Comparison of ENCODE assay signal across 13 cellular contexts in the genomic region with DNA sequence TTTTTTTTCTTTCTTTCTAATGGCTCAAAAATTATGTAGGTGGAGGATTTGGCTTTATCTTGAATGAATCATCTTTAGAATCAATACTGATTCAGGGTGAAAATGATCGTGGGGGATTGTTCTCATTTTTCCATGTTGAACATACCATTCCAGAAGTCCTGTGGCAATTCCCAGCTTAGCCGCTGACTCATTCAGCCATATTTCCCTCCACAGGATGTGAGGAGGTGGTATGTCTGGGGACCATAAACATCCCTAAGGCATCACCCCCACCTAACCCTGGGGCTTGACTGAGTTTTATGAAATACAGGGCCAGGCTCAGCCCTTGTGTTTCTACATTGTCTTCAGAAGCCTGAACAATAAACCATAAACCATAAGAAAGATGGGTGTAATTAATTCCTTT.
DNase-seq lines count a peak whose midpoint lies in the region; ATAC-seq and TF ChIP-seq lines count a peak whose summit lies in the region.
"Had no signal": no experiment of that assay in that cellular context is flagged by ENCODE, and none has a peak within 500 bp of the region (broad histone marks: within the 10 kb centered on the region; RNA-seq: fewer than 3 reads in every experiment).

No MANE protein-coding gene starts in this region.

- in situ Hi-C loops in brain microvascular endothelial cell (cut with HindIII; ENCODE audit: low pct_ligation_motif_present, low sequenced_read_pairs) = no loop called here

- no peak overlapping the region for H2AFZ ChIP-seq in ACC112 (ENCODE audit: low read length, unreplicated experiment)

- 0 out of 2 replicates have a peak, but pooled peaks cover 2% of the 10 kb centered on the region for H3K36me3 ChIP-seq in ACC112 (ENCODE audit: insufficient read depth, low read length)
- H3K36me3 ChIP-seq in brain microvascular endothelial cell (replicated peaks) = no peaks in the 10 kb centered on the region
- H3K36me3 ChIP-seq in kidney epithelial cell (ENCODE audit: control insufficient read depth, insufficient read depth, low read length) = no peaks in the 10 kb centered on the region
- H3K36me3 ChIP-seq in colonic mucosa = no peaks in the 10 kb centered on the region
- no peaks in the 10 kb centered on the region for H3K36me3 ChIP-seq in suprapubic skin
- H3K36me3 ChIP-seq: BLaER1 treated with 17β-estradiol and CSF1 and Interleukin-3, amounts not matched to agents 10 nM and 100 nM had no signal

- DNase-seq in HS-27A (ENCODE audit: low read depth) = peak; percentile 84
- peak; percentile 99 for DNase-seq in brain microvascular endothelial cell
- peak; percentile 74 for DNase-seq in kidney epithelial cell (ENCODE audit: low read depth)
- DNase-seq in OCI-M1 (lab: John Stamatoyannopoulos, UW) = no peak
- DNase-seq in colonic mucosa = no peak
- DNase-seq in suprapubic skin (ENCODE audit: low spot score in 2 of 2) = no peak
- DNase-seq: activated CD8-positive, alpha-beta memory T cell treated with anti-CD3 and anti-CD28 coated beads for 24 hours; activated naive CD8-positive, alpha-beta T cell treated with anti-CD3 and anti-CD28 coated beads, Interleukin-2, amount 50 U/mL, for 24 hours; H9; left ventricle myocardium superior had no signal

- H3K27me3 ChIP-seq in ACC112 (ENCODE audit: insufficient read depth, low read length) (no peaks in the 10 kb centered on the region), brain microvascular endothelial cell (replicated peaks) (no peaks in the 10 kb centered on the region), kidney epithelial cell (ENCODE audit: control insufficient read depth, insufficient read depth, low read length) (no peaks in the 10 kb centered on the region), colonic mucosa (no peaks in the 10 kb centered on the region), suprapubic skin (no peaks in the 10 kb centered on the region)
- H3K27me3 ChIP-seq: BLaER1 treated with 17β-estradiol and CSF1 and Interleukin-3, amounts not matched to agents 10 nM and 100 nM had no signal

- no peak for TF ChIP-seq EP300 in suprapubic skin (IDR thresholded peaks at IDR 0.05)

- H3K27ac ChIP-seq in ACC112 (ENCODE audit: low read depth, low read length) = peak overlapping the region; percentile 98
- H3K27ac ChIP-seq in brain microvascular endothelial cell = peak overlapping the region; percentile 98
- no peak overlapping the region for H3K27ac ChIP-seq in colonic mucosa
- no peak overlapping the region for H3K27ac ChIP-seq in suprapubic skin
- H3K27ac ChIP-seq: BLaER1 treated with 17β-estradiol and CSF1 and Interleukin-3, amounts not matched to agents 10 nM and 100 nM had no signal

- no peak overlapping the region for H3K9ac ChIP-seq in colonic mucosa (ENCODE audit: low read depth in 2 of 2, low read length in 2 of 2)
- H3K9ac ChIP-seq: BLaER1 treated with 17β-estradiol and CSF1 and Interleukin-3, amounts not matched to agents 10 nM and 100 nM had no signal

- H3K4me3 ChIP-seq in ACC112 (ENCODE audit: low read depth, low read length) (peak overlapping the region; percentile 19; the same call in 1 of the 2 replicates), brain microvascular endothelial cell (ENCODE audit: low read depth, low read length) (no peak overlapping the region), kidney epithelial cell (ENCODE audit: low read depth, low read length) (no peak overlapping the region), colonic mucosa (no peak overlapping the region), suprapubic skin (no peak overlapping the region)
- H3K4me3 ChIP-seq: BLaER1 treated with 17β-estradiol and CSF1 and Interleukin-3, amounts not matched to agents 10 nM and 100 nM had no signal

- WGBS in suprapubic skin = 71% methylated on average over 2 of the region's 2 CpGs

- TF ChIP-seq CTCF in brain microvascular endothelial cell (IDR thresholded peaks at IDR 0.05; ENCODE audit: low read depth, low read length, missing control alignments) (no peak), kidney epithelial cell (IDR thresholded peaks at IDR 0.05; ENCODE audit: insufficient read depth, low read length, poor library complexity, severe bottlenecking) (no peak), colonic mucosa (IDR thresholded peaks at IDR 0.05) (no peak), suprapubic skin (IDR thresholded peaks at IDR 0.05) (no peak)

- no peak for ATAC-seq in HG03175 (IDR thresholded peaks at IDR 0.05; ENCODE audit: unreplicated experiment)
- ATAC-seq: activated naive CD8-positive, alpha-beta T cell treated with anti-CD3 and anti-CD28 coated beads, Interleukin-2, amount 50 U/mL, for 24 hours; left ventricle myocardium superior had no signal

- H3K79me2 ChIP-seq in ACC112 (ENCODE audit: control insufficient read depth, insufficient read depth, low read length, unreplicated experiment) = peaks cover 3% of the 10 kb centered on the region

- H3K4me1 ChIP-seq in ACC112 (ENCODE audit: control insufficient read depth, insufficient read depth, low read length, unreplicated experiment) (peaks cover 57% of the 10 kb centered on the region), colonic mucosa (no peaks in the 10 kb centered on the region), suprapubic skin (no peaks in the 10 kb centered on the region)

- TF ChIP-seq POLR2A in suprapubic skin (IDR thresholded peaks at IDR 0.05) = no peak

- intact Hi-C loops in colonic mucosa (cut with DNase I) = no loop called here

- H3K9me3 ChIP-seq in colonic mucosa (no peaks in the 10 kb centered on the region), suprapubic skin (peaks cover 4% of the 10 kb centered on the region)

Comparison
In these comparisons a context has a peak if more than half of its experiments do, and no peak if none do; other contexts are left out.
1. H3K27ac ChIP-seq: peak in ACC112 (single experiment) and brain microvascular endothelial cell (single experiment); none in colonic mucosa (single experiment) and suprapubic skin (single experiment).
2. DNase-seq: peak in HS-27A (single experiment), brain microvascular endothelial cell (single experiment) and kidney epithelial cell (single experiment); none in OCI-M1 (single experiment), colonic mucosa (single experiment) and suprapubic skin (0 of 2).